11 cellular contexts compared by ENCODE assay signal in the genomic region with DNA sequence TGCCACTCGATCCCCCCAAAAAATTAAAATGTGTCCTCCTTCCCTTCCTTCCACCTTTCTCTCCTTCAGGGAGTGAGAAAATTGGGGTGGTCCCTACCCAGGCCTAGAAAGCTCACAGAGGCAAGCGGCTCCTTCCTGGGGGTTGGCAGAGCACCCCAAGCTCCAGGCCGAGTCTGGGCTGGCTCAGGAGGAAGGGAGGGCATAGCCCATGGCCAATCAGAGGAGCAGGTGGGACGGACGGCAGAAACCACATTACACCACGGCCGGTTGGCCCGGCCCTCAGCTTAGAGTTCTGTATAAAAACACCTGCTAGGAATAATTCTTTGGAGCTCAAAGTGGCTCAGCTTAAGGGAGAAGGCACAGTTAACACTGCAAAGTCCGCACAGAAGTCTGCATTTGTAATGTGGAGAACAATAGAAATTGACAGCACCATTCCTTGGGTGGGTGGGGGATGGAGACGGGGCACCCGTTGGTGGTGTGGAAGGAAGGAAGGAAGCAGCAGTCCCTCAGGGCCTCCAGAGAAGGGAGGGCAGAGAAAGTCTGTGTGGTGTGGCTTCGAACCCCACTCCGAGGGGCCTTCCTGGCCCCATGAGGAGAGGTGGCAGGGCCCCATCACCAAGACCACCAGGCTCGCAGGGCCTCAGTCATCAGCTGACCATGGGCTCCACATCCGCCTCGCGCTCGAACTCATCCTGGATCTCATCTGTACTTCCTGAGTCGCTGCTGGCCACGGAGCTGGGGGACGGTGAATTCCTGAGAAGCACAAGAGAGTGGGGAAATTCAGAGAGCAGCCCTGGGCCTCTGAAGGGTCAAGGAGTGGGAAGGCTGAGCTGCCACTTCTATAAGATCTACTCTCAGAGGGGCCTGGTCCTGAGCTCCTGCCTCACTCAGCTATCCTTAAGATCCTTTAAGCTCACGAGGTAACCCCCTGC. TPM values are rescaled to one million over a fixed set of nuclear protein-coding genes. Genes with fewer than 3 reads are reported as not detected.
DNase-seq lines count a peak whose midpoint lies in the region; ATAC-seq and TF ChIP-seq lines count a peak whose summit lies in the region.
"Had no signal": no experiment of that assay in that cellular context is flagged by ENCODE, and none has a peak within 500 bp of the region (broad histone marks: within the 10 kb centered on the region; RNA-seq: fewer than 3 reads in every experiment).

No MANE protein-coding gene starts in this region.

- peaks cover 11% of the 10 kb centered on the region for H4K20me1 ChIP-seq in osteoblast (ENCODE audit: insufficient read depth, low read length)

- H3K27me3 Mint-ChIP-seq in effector memory CD8-positive, alpha-beta T cell, result no peaks in the 10 kb centered on the region

- no peaks in the 10 kb centered on the region for H3K9me3 Mint-ChIP-seq in effector memory CD8-positive, alpha-beta T cell

- H3K36me3 ChIP-seq in osteoblast (ENCODE audit: insufficient read depth, low read length), result peaks cover 52% of the 10 kb centered on the region

- H3K9me3 ChIP-seq in osteoblast (ENCODE audit: low read depth, low read length), result no peaks in the 10 kb centered on the region

- no peaks in the 10 kb centered on the region for H3K79me2 ChIP-seq in osteoblast (ENCODE audit: insufficient read depth, low read length)

- H3K27me3 ChIP-seq in osteoblast (ENCODE audit: insufficient read depth, low read length), result no peaks in the 10 kb centered on the region

- peaks cover 7 to 17% of the 10 kb centered on the region in 2 donors for H3K4me1 Mint-ChIP-seq in effector memory CD8-positive, alpha-beta T cell (ENCODE audit: low read depth in 2 of 2)

- H3K4me3 Mint-ChIP-seq in effector memory CD8-positive, alpha-beta T cell, result peak overlapping the region in 1 of 2 donors; percentile 53

- TF ChIP-seq CTCF in osteoblast (IDR thresholded peaks at IDR 0.05; ENCODE audit: extremely low read depth, low read depth, low read length), result no peak

- peaks cover 15% of the 10 kb centered on the region for H3K4me1 ChIP-seq in osteoblast (ENCODE audit: insufficient read depth, low read length)

- H3K36me3 Mint-ChIP-seq in effector memory CD8-positive, alpha-beta T cell (ENCODE audit: insufficient read depth), result peaks cover 88% of the 10 kb centered on the region

- no peak overlapping the region for H3K4me3 ChIP-seq in osteoblast (ENCODE audit: insufficient read depth, low read length)

- H3K27ac ChIP-seq in osteoblast (ENCODE audit: low read depth, low read length), result peak overlapping the region; percentile 10

- H3K27ac Mint-ChIP-seq in effector memory CD8-positive, alpha-beta T cell, result peak overlapping the region; percentile 41 to 87

- DNase-seq in CD1c-positive myeloid dendritic cell (ENCODE audit: extremely low spot score) (peak; percentile 23), NAMALWA (ENCODE audit: low spot score) (peak; percentile 44), osteoblast (ENCODE audit: insufficient read length, low spot score, missing footprints) (peak; percentile 76), T1000 (lab: John Stamatoyannopoulos, UW) (no peak), NCI-H146 treated with DMSO at 0.1 percent for 48 hours (lab: John Stamatoyannopoulos, UW; ENCODE audit: unreplicated experiment) (no peak)
- no peak for DNase-seq in effector memory CD8-positive, alpha-beta T cell
- no peak for DNase-seq in stimulated activated CD4-positive, alpha-beta T cell treated with anti-CD3 and anti-CD28 coated beads, Interleukin-15, amount 100 ng/mL, for 24 hours
- DNase-seq: amniotic stem cell, NCI-H2171 had no signal

- ATAC-seq in effector memory CD8-positive, alpha-beta T cell (replicated peaks), result no peak
- ATAC-seq in GM19452 (IDR thresholded peaks at IDR 0.05; ENCODE audit: unreplicated experiment), result no peak

- H2AFZ ChIP-seq in osteoblast (ENCODE audit: low read length), result no peak overlapping the region

- H3K4me2 ChIP-seq in osteoblast (ENCODE audit: insufficient read depth, low read length), result no peak overlapping the region

RNA-seq across cellular contexts. Expression of gene ALDH4A1, which starts 5.8 kb away (rescaled TPM):
- total RNA-seq in osteoblast, result 28.6 and 31.8 TPM in 2 replicates

RNA-seq across cellular contexts. Expression of gene IFFO2, which starts 48.3 kb away (rescaled TPM):
- 6.8 and 10.9 TPM in 2 replicates for total RNA-seq in osteoblast

RNA-seq across cellular contexts. Expression of gene TAS1R2, which starts 48.7 kb away (rescaled TPM):
- total RNA-seq in osteoblast, result not detected in 2 replicates
- total RNA-seq: T-helper 1 cell treated with Interleukin-12 subunit alpha and Interleukin-12 subunit beta and Interleukin-4 antibody, amounts not matched to agents 30 ng/mL and 1 ng/mL, for 36 hours had no signal

Comparison
In these comparisons a context has a peak if more than half of its experiments do, and no peak if none do; other contexts are left out.
1. DNase-seq: peak in CD1c-positive myeloid dendritic cell (single experiment), NAMALWA (single experiment) and osteoblast (single experiment); none in effector memory CD8-positive, alpha-beta T cell (0 of 3), stimulated activated CD4-positive, alpha-beta T cell treated with anti-CD3 and anti-CD28 coated beads, Interleukin-15, amount 100 ng/mL, for 24 hours (single experiment), T1000 (single experiment) and NCI-H146 treated with DMSO at 0.1 percent for 48 hours (single experiment).